In the genomic region with DNA sequence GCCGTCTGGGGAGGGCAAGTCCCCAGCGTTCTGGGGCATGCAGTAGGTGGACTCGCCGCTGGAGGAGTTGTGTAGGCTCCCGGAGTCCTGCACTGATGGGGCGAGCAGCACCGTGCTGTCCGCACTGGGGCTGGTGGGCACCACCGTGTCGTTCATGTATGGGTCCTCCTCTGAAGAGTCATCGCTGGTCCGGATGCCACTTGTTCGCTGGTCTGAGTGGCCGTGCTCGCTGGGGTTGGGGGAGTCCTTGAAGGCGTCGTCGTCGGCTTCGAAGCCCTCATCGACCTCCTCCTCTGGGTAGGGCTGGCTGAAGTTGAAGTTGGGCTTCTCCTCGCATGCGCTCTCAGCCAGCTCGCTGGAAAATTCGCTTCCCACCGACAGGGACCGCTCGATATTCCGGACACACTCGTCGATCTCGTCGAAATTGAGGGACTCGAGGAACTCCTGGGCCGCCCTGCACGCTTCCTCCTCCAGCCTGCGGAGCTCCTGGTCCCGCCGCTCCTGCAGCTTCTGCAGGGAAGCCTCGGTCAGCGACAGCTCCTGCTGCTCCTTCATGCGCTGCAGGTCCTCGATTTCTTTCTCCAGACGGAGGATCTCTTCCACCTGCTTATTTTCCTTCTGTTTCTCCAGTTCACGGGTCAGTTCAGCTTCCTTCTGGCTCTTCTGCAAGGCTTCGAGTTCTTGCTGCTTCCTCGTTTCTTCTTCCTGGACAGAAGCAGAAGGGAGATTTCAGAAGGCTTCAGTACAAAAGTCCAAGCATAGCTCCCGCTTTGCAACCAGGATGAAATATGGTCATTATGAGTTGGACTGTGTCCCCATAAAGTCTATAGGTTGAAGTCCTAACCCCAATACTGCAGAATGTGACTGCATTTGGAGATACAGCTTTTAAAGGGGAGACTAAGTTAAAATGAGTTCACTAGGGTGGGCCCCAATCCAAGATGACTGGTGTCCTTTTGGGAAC, we compare ENCODE assay signal across 31 cellular contexts.
DNase-seq lines count a peak whose midpoint lies in the region; ATAC-seq and TF ChIP-seq lines count a peak whose summit lies in the region.
"Had no signal": no experiment of that assay in that cellular context is flagged by ENCODE, and none has a peak within 500 bp of the region (broad histone marks: within the 10 kb centered on the region; RNA-seq: fewer than 3 reads in every experiment).

No MANE protein-coding gene starts in this region.

- H3K14ac ChIP-seq in neuronal stem cell (ENCODE audit: low read length): no peak overlapping the region

- H4K8ac ChIP-seq in neuronal stem cell (ENCODE audit: low read depth, low read length): no peak overlapping the region

- no peaks in the 10 kb centered on the region for H3F3A ChIP-seq in PC-3 (ENCODE audit: low read length, unreplicated experiment)

- H3K36me3 Mint-ChIP-seq in Calu3 (ENCODE audit: insufficient read depth, unreplicated experiment): peaks cover 84% of the 10 kb centered on the region
- H3K36me3 Mint-ChIP-seq: immature natural killer cell had no signal

- no peak overlapping the region for H2BK15ac ChIP-seq in neuronal stem cell (ENCODE audit: low read length)

- no peak overlapping the region for H2BK120ac ChIP-seq in neuronal stem cell (ENCODE audit: low read depth, low read length)

- H2BK12ac ChIP-seq in neuronal stem cell (ENCODE audit: low read length): no peak overlapping the region

- H3K27me3 Mint-ChIP-seq in Calu3 (ENCODE audit: unreplicated experiment): no peaks in the 10 kb centered on the region

- H3K23ac ChIP-seq in neuronal stem cell (ENCODE audit: low read depth, low read length, poor library complexity): peak overlapping the region; percentile 81

- no peaks in the 10 kb centered on the region for H4K20me1 ChIP-seq in PC-3 (ENCODE audit: low read length)

- DNase-seq in Calu3: no peak
- DNase-seq in PC-3: no peak
- DNase-seq in dorsolateral prefrontal cortex: no peak
- no peak for DNase-seq in neuronal stem cell (ENCODE audit: low spot score)
- DNase-seq in MG63: no peak
- no peak for DNase-seq in anterior cingulate cortex (lab: John Stamatoyannopoulos, UW)
- DNase-seq in GM19240 (ENCODE audit: insufficient read length, low spot score): no peak
- DNase-seq in ureter (ENCODE audit: low spot score): no peak
- DNase-seq: activated CD4-positive, alpha-beta T cell treated with anti-CD3 and anti-CD28 coated beads, Interleukin-2, amount 50 U/mL, for 4 hours; activated naive CD4-positive, alpha-beta T cell treated with Interleukin-2 at 50 U/mL for 16 hours; COR-L47; effector CD4-positive, alpha-beta T cell; hippocampal formation; immature natural killer cell; KBM-7; mesenchymal stem cell; NCI-H1105 treated with DMSO at 0.1 percent for 48 hours; NCI-H1930; NCI-H2171 treated with DMSO at 0.1 percent for 48 hours; NCI-H510A treated with DMSO at 0.1 percent for 48 hours; stimulated activated CD4-positive, alpha-beta T cell treated with anti-CD3 and anti-CD28 coated beads, Interleukin-4, amount 100 ng/mL, for 1 hour had no signal

- no peaks in the 10 kb centered on the region for H3K9me3 Mint-ChIP-seq in Calu3 (ENCODE audit: low read depth, unreplicated experiment)
- H3K9me3 Mint-ChIP-seq: activated T-helper 1 cell treated with anti-CD3 and anti-CD28 coated beads, Interleukin-12 subunit alpha, Interleukin-12 subunit beta, Interleukin-2, Interleukin-4 antibody, amounts not matched to agents 30 ng/mL and 10 ng/mL and 1 ng/mL, durations not matched to agents 14 hours and 24 hours and 36 hours had no signal

- H3K27me3 ChIP-seq in PC-3 (ENCODE audit: low read length): no peaks in the 10 kb centered on the region
- H3K27me3 ChIP-seq in dorsolateral prefrontal cortex: no peaks in the 10 kb centered on the region
- H3K27me3 ChIP-seq in neuronal stem cell (ENCODE audit: control insufficient read depth in 3 of 3, insufficient read depth in 3 of 3, low read depth in 1 of 3, low read length in 3 of 3): no peaks in the 10 kb centered on the region
- H3K27me3 ChIP-seq in MG63: no peaks in the 10 kb centered on the region
- H3K27me3 ChIP-seq: neutrophil, tibial nerve had no signal

- H3K4me2 ChIP-seq in PC-3 (ENCODE audit: low read length): no peak overlapping the region
- no peak overlapping the region for H3K4me2 ChIP-seq in neuronal stem cell (ENCODE audit: insufficient read depth, low read length, poor library complexity, severe bottlenecking)

- POLR2A ChIA-PET in PC-3 (lab: Charles Lee; ENCODE audit: unreplicated experiment): no interaction called here

- H3K79me1 ChIP-seq in neuronal stem cell (ENCODE audit: low read depth, low read length): peaks cover 6% of the 10 kb centered on the region

- H3K18ac ChIP-seq in neuronal stem cell (ENCODE audit: low read length): peak overlapping the region; percentile 52

- H2AFZ ChIP-seq in PC-3 (ENCODE audit: low read length) (no peak overlapping the region), neuronal stem cell (ENCODE audit: low read length) (no peak overlapping the region)

- H3K4me3 ChIP-seq in PC-3 (ENCODE audit: low read length) (no peak overlapping the region), dorsolateral prefrontal cortex (peak overlapping the region in 52 of 59 donors; percentile 24 to 73 (median 49)), neuronal stem cell (ENCODE audit: low read length in 2 of 2) (no peak overlapping the region), MG63 (no peak overlapping the region)
- H3K4me3 ChIP-seq: prostate gland, SK-N-MC, tibial nerve had no signal

- H2AK5ac ChIP-seq in neuronal stem cell (ENCODE audit: low read depth, low read length): no peak overlapping the region

- ATAC-seq in PC-3: no peak
- ATAC-seq: activated CD4-positive, CD25-positive, alpha-beta regulatory T cell treated with anti-CD3 and anti-CD28 coated beads, Interleukin-2, amount 50 U/mL, for 24 hours; left lobe of liver; sciatic nerve had no signal

- H3K36me3 ChIP-seq in PC-3 (ENCODE audit: low read depth, low read length): peaks cover 37% of the 10 kb centered on the region; the same call in 1 of the 2 replicates
- peaks cover 43 to 96% of the 10 kb centered on the region in 2 donors for H3K36me3 ChIP-seq in neuronal stem cell (replicated peaks in 1 of 2; ENCODE audit: control insufficient read depth in 2 of 2, insufficient read depth in 2 of 2, low read length in 2 of 2)
- peaks cover 94% of the 10 kb centered on the region for H3K36me3 ChIP-seq in MG63
- H3K36me3 ChIP-seq: neutrophil, prostate gland had no signal

- H4K91ac ChIP-seq in neuronal stem cell (ENCODE audit: low read depth, low read length, poor library complexity): no peak overlapping the region

- H2BK5ac ChIP-seq in neuronal stem cell (ENCODE audit: low read length): peak overlapping the region; percentile 72

- TF ChIP-seq CTCF in Calu3 (IDR thresholded peaks at IDR 0.05; ENCODE audit: unreplicated experiment) (no peak), PC-3 (conservative IDR thresholded peaks at IDR 0.05; ENCODE audit: low read depth, low read length) (no peak), dorsolateral prefrontal cortex (IDR thresholded peaks at IDR 0.05 in 54 of 56, conservative IDR thresholded peaks at IDR 0.05 in 2 of 56; ENCODE audit: low read depth in 1 of 56, partially characterized antibody in 56 of 56) (no peak)

- H3K4me3 Mint-ChIP-seq in Calu3 (ENCODE audit: low read depth, unreplicated experiment): no peak overlapping the region
- H3K4me3 Mint-ChIP-seq: activated T-helper 1 cell treated with anti-CD3 and anti-CD28 coated beads, Interleukin-12 subunit alpha, Interleukin-12 subunit beta, Interleukin-2, Interleukin-4 antibody, amounts not matched to agents 30 ng/mL and 10 ng/mL and 1 ng/mL, durations not matched to agents 14 hours and 24 hours and 36 hours; immature natural killer cell had no signal

- BruUV-seq in Calu3 (replicated peaks; lab: Mats Ljungman, UMichigan) (TSS peak; percentile 85), PC-3 (replicated peaks; lab: Mats Ljungman, UMichigan) (TSS peak; percentile 88)

- H3K79me2 ChIP-seq in PC-3 (ENCODE audit: low read length): no peaks in the 10 kb centered on the region

- peak overlapping the region; percentile 19 for H3K27ac Mint-ChIP-seq in Calu3 (ENCODE audit: unreplicated experiment)
- H3K27ac Mint-ChIP-seq: activated T-helper 1 cell treated with anti-CD3 and anti-CD28 coated beads, Interleukin-12 subunit alpha, Interleukin-12 subunit beta, Interleukin-2, Interleukin-4 antibody, amounts not matched to agents 30 ng/mL and 10 ng/mL and 1 ng/mL, durations not matched to agents 14 hours and 24 hours and 36 hours; immature natural killer cell had no signal

- H3K9ac ChIP-seq in PC-3 (ENCODE audit: low read length): no peak overlapping the region
- H3K9ac ChIP-seq in neuronal stem cell (ENCODE audit: low read depth, low read length, poor library complexity): no peak overlapping the region

- CTCF ChIA-PET in Calu3 (lab: Charles Lee): no interaction called here
- CTCF ChIA-PET in PC-3 (lab: Charles Lee): no interaction called here

- H3K9me3 ChIP-seq in PC-3 (ENCODE audit: low read length): no peaks in the 10 kb centered on the region
- H3K9me3 ChIP-seq in neuronal stem cell (replicated peaks in 1 of 2; ENCODE audit: control insufficient read depth in 2 of 2, insufficient read depth in 1 of 2, low read depth in 1 of 2, low read length in 2 of 2): peaks cover 0 to 4% of the 10 kb centered on the region in 2 donors
- H3K9me3 ChIP-seq in MG63: no peaks in the 10 kb centered on the region
- H3K9me3 ChIP-seq: neutrophil, prostate gland, tibial nerve had no signal

- intact Hi-C loops in Calu3 (cut with micrococcal nuclease; ENCODE audit: unreplicated experiment): no loop called here
- intact Hi-C loops in PC-3 (cut with micrococcal nuclease): no loop called here
- intact Hi-C loops in dorsolateral prefrontal cortex (cut with DNase I): loop anchor here in 1 of 2 donors (5.0 kb wide), 1 partner anchor 36 kb away; no protein-coding TSS in a partner anchor

- H3K4me1 Mint-ChIP-seq in Calu3 (ENCODE audit: low read depth, unreplicated experiment): peaks cover 10% of the 10 kb centered on the region
- H3K4me1 Mint-ChIP-seq: immature natural killer cell had no signal

- H3K4me1 ChIP-seq in PC-3 (ENCODE audit: insufficient read depth, low read length) (no peaks in the 10 kb centered on the region), neuronal stem cell (ENCODE audit: control insufficient read depth in 2 of 2, insufficient read depth in 1 of 2, low read depth in 1 of 2, low read length in 2 of 2) (peaks cover 2% of the 10 kb centered on the region in 2 donors)
- H3K4me1 ChIP-seq: prostate gland, tibial nerve had no signal

- no CpG with 5 or more reads among the region's 48 CpGs for WGBS in neuronal stem cell (ENCODE audit: extremely low coverage in 2 of 2, insufficient read length in 2 of 2, insufficient replicate concordance in 1 of 2), 2 donors

- H3K27ac ChIP-seq in PC-3 (ENCODE audit: low read length) (no peak overlapping the region), dorsolateral prefrontal cortex (peak overlapping the region in 57 of 59 donors; percentile 38 to 98 (median 92)), neuronal stem cell (replicated peaks; ENCODE audit: low read length) (no peak overlapping the region)
- H3K27ac ChIP-seq: C4-2B, epithelial cell of prostate, neutrophil, prostate gland, tibial nerve had no signal

- no peaks in the 10 kb centered on the region for H3K9me2 ChIP-seq in PC-3 (replicated peaks; ENCODE audit: low read length)

- H3K4ac ChIP-seq in neuronal stem cell (ENCODE audit: low read length): no peak overlapping the region

Comparison
In these comparisons a context has a peak if more than half of its experiments do, and no peak if none do; other contexts are left out.
1. H3K27ac ChIP-seq: peak in dorsolateral prefrontal cortex (57 of 59); none in PC-3 (single experiment) and neuronal stem cell (single experiment).
2. H3K4me3 ChIP-seq: peak in dorsolateral prefrontal cortex (52 of 59); none in PC-3 (single experiment), neuronal stem cell (0 of 2) and MG63 (single experiment).